28 cellular contexts compared by ENCODE assay signal in genomic region chr4:86159216-86159615, GRCh38.
"Had no signal": no experiment of that assay in that cellular context is flagged by ENCODE, and none has a peak within 500 bp of the region (broad histone marks: within the 10 kb centered on the region; RNA-seq: fewer than 3 reads in every experiment).

No MANE protein-coding gene starts in this region.

- H3K27ac Mint-ChIP-seq: activated CD4-positive, alpha-beta T cell treated with anti-CD3 and anti-CD28 coated beads, Interleukin-2, amount 10 ng/mL, durations not matched to agents 24 days and 14 days; activated CD8-positive, alpha-beta T cell treated with anti-CD3 and anti-CD28 coated beads for 36 hours; activated naive CD4-positive, alpha-beta T cell treated with anti-CD3 and anti-CD28 coated beads, Interleukin-2, amount 50 U/mL, for 24 hours; activated naive CD8-positive, alpha-beta T cell treated with anti-CD3 and anti-CD28 coated beads, Interleukin-2, amount 10 ng/mL, durations not matched to agents 7 days and 5 days; activated T-cell treated with anti-CD3 and anti-CD28 coated beads, Interleukin-2, amount 50 U/mL, for 24 hours; activated T-helper 2 cell treated with anti-CD3 and anti-CD28 coated beads, Interferon-gamma antibody, Interleukin-2, Interleukin-4, amounts not matched to agents 10 μg/mL and 5 μg/mL and 100 μg/mL, durations not matched to agents 14 hours and 24 hours and 36 hours; IgD-negative memory B cell; T-helper 1 cell treated with Interleukin-12 subunit alpha and Interleukin-12 subunit beta and Interleukin-4 antibody, amounts not matched to agents 30 μg/mL and 1 μg/mL, for 36 hours; T-helper 2 cell treated with Interferon-gamma antibody and Interleukin-4, amounts not matched to agents 5 μg/mL and 100 μg/mL, for 36 hours had no signal

- H3K27me3 Mint-ChIP-seq: activated CD4-positive, alpha-beta T cell treated with anti-CD3 and anti-CD28 coated beads, Interleukin-2, amount 10 ng/mL, durations not matched to agents 24 days and 14 days; activated CD8-positive, alpha-beta T cell treated with anti-CD3 and anti-CD28 coated beads for 36 hours; activated naive CD4-positive, alpha-beta T cell treated with anti-CD3 and anti-CD28 coated beads, Interleukin-2, amount 50 U/mL, for 24 hours; activated naive CD8-positive, alpha-beta T cell treated with anti-CD3 and anti-CD28 coated beads, Interleukin-2, amount 10 ng/mL, durations not matched to agents 7 days and 5 days; activated T-cell treated with anti-CD3 and anti-CD28 coated beads, Interleukin-2, amount 50 U/mL, for 24 hours; brain; IgD-negative memory B cell had no signal

- H3K27me3 ChIP-seq: SJCRH30 had no signal

- ATAC-seq: activated CD8-positive, alpha-beta T cell treated with anti-CD3 and anti-CD28 coated beads for 36 hours had no signal

- H3K4me3 ChIP-seq: SJCRH30, SK-N-MC had no signal

- H3K4me3 Mint-ChIP-seq: activated CD4-positive, alpha-beta T cell treated with anti-CD3 and anti-CD28 coated beads, Interleukin-2, amount 10 ng/mL, durations not matched to agents 24 days and 14 days; activated CD8-positive, alpha-beta T cell treated with anti-CD3 and anti-CD28 coated beads for 36 hours; activated naive CD4-positive, alpha-beta T cell treated with anti-CD3 and anti-CD28 coated beads, Interleukin-2, amount 50 U/mL, for 24 hours; activated naive CD8-positive, alpha-beta T cell treated with anti-CD3 and anti-CD28 coated beads, Interleukin-2, amount 10 ng/mL, durations not matched to agents 7 days and 5 days; activated T-cell treated with anti-CD3 and anti-CD28 coated beads, Interleukin-2, amount 50 U/mL, for 24 hours; brain; IgD-negative memory B cell; T-helper 1 cell treated with Interleukin-12 subunit alpha and Interleukin-12 subunit beta and Interleukin-4 antibody, amounts not matched to agents 30 μg/mL and 1 μg/mL, for 36 hours; T-helper 2 cell treated with Interferon-gamma antibody and Interleukin-4, amounts not matched to agents 5 μg/mL and 100 μg/mL, for 36 hours had no signal

- H3K27ac ChIP-seq: SJCRH30, SK-N-MC had no signal

- DNase-seq: activated CD4-positive, alpha-beta T cell treated with anti-CD3 and anti-CD28 coated beads, Interleukin-2, amount 10 ng/mL, durations not matched to agents 24 days and 14 days; activated CD4-positive, alpha-beta T cell treated with anti-CD3 and anti-CD28 coated beads, Interleukin-2, amount 50 U/mL, for 4 hours; activated CD8-positive, alpha-beta T cell treated with anti-CD3 and anti-CD28 coated beads for 36 hours; activated gamma-delta T cell; activated naive CD4-positive, alpha-beta T cell treated with Interleukin-2 at 50 U/mL for 16 hours; activated naive CD8-positive, alpha-beta T cell treated with anti-CD3 and anti-CD28 coated beads, Interleukin-2, amount 10 ng/mL, durations not matched to agents 7 days and 5 days; activated T-cell treated with anti-CD3 and anti-CD28 coated beads, Interleukin-2, amount 50 U/mL, for 24 hours; caudate nucleus; Karpas-422; KBM-7; NCI-H1105; NCI-H1436; NCI-H1694; NCI-H2029; NCI-H345; NCI-H510A; NCI-H526; NCI-H748 treated with DMSO at 0.1 percent for 48 hours; OCI-M1; Right ventricle myocardium superior; SJCRH30 had no signal

- H3K36me3 Mint-ChIP-seq: activated naive CD4-positive, alpha-beta T cell treated with anti-CD3 and anti-CD28 coated beads, Interleukin-2, amount 50 U/mL, for 24 hours; activated naive CD8-positive, alpha-beta T cell treated with anti-CD3 and anti-CD28 coated beads, Interleukin-2, amount 10 ng/mL, durations not matched to agents 7 days and 5 days; IgD-negative memory B cell had no signal

- H3K4me1 Mint-ChIP-seq: activated CD4-positive, alpha-beta T cell treated with anti-CD3 and anti-CD28 coated beads, Interleukin-2, amount 10 ng/mL, durations not matched to agents 24 days and 14 days; activated naive CD4-positive, alpha-beta T cell treated with anti-CD3 and anti-CD28 coated beads, Interleukin-2, amount 50 U/mL, for 24 hours; activated naive CD8-positive, alpha-beta T cell treated with anti-CD3 and anti-CD28 coated beads, Interleukin-2, amount 10 ng/mL, durations not matched to agents 7 days and 5 days; IgD-negative memory B cell had no signal

- H3K36me3 ChIP-seq: SJCRH30 had no signal

- H3K9me3 Mint-ChIP-seq: activated CD4-positive, alpha-beta T cell treated with anti-CD3 and anti-CD28 coated beads, Interleukin-2, amount 10 ng/mL, durations not matched to agents 24 days and 14 days; activated CD8-positive, alpha-beta T cell treated with anti-CD3 and anti-CD28 coated beads for 36 hours; activated naive CD4-positive, alpha-beta T cell treated with anti-CD3 and anti-CD28 coated beads, Interleukin-2, amount 50 U/mL, for 24 hours; activated naive CD8-positive, alpha-beta T cell treated with anti-CD3 and anti-CD28 coated beads, Interleukin-2, amount 10 ng/mL, durations not matched to agents 7 days and 5 days; activated T-cell treated with anti-CD3 and anti-CD28 coated beads, Interleukin-2, amount 50 U/mL, for 24 hours; activated T-helper 2 cell treated with anti-CD3 and anti-CD28 coated beads, Interferon-gamma antibody, Interleukin-2, Interleukin-4, amounts not matched to agents 10 μg/mL and 5 μg/mL and 100 μg/mL, durations not matched to agents 14 hours and 24 hours and 36 hours; brain; IgD-negative memory B cell; T-helper 1 cell treated with Interleukin-12 subunit alpha and Interleukin-12 subunit beta and Interleukin-4 antibody, amounts not matched to agents 30 μg/mL and 1 μg/mL, for 36 hours; T-helper 2 cell treated with Interferon-gamma antibody and Interleukin-4, amounts not matched to agents 5 μg/mL and 100 μg/mL, for 36 hours had no signal
